In the genomic region with DNA sequence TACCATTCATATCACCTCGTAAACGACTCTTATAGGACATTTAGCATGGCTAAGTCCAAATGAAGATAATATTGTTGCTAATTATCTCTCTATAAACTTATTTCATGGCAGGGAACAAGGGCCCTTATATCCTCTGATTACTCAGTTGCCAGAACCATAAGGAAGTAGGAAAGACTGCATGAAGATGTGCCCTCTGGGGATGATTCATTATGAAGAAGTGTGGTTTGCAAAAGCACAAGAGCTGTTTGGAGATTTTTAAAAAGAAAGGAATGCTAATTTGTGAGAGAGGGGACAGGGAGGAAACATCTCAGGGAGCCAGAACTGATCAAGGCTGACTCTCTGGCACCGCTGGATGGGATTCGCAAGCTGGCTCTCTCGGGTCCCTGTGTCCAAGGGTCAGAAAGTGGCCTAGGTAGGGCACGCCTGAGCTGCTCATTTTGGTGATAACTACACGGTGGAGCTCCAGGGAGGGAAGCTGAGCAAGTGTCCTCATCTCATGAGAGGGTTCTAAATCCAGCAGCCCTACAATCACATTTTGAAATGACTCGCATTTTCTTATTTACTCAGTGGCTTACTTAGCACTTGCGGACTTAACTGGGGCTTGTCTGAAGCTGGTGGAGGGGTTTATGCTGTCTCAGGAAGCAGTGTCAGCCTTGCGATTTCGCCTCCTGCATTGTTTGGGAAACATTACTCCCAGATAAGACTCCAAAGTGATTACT, we compare ENCODE assay signal across 15 cellular contexts.
DNase-seq lines count a peak whose midpoint lies in the region; TF ChIP-seq lines count a peak whose summit lies in the region.
"Had no signal": no experiment of that assay in that cellular context is flagged by ENCODE, and none has a peak within 500 bp of the region (broad histone marks: within the 10 kb centered on the region; RNA-seq: fewer than 3 reads in every experiment).

No MANE protein-coding gene starts in this region.

- TF ChIP-seq CTCF in neural crest cell (conservative IDR thresholded peaks at IDR 0.05) = no peak

- H3K4me3 ChIP-seq in MG63 = no peak overlapping the region
- H3K4me3 ChIP-seq in CD8-positive, alpha-beta memory T cell (ENCODE audit: low read length) = no peak overlapping the region
- H3K4me3 ChIP-seq: esophagus muscularis mucosa, right atrium auricular region, suprapubic skin had no signal

- H3K4me1 Mint-ChIP-seq in neural crest cell = peaks cover 4% of the 10 kb centered on the region
- peaks cover 1 to 8% (median 4%) of the 10 kb centered on the region in 3 donors for H3K4me1 Mint-ChIP-seq in CD8-positive, alpha-beta memory T cell

- peaks cover 2% of the 10 kb centered on the region for H3K27me3 Mint-ChIP-seq in neural crest cell (ENCODE audit: low read depth)
- H3K27me3 Mint-ChIP-seq in CD8-positive, alpha-beta memory T cell = peaks cover 8 to 31% of the 10 kb centered on the region in 2 donors

- no peak overlapping the region for H3K4me3 Mint-ChIP-seq in neural crest cell
- H3K4me3 Mint-ChIP-seq in CD8-positive, alpha-beta memory T cell = no peak overlapping the region
- H3K4me3 Mint-ChIP-seq: activated B cell treated with CpG ODN at 0.5 μM for 24 hours; CD8-positive, alpha-beta T cell had no signal

- DNase-seq in ELR (ENCODE audit: low read depth) (peak; percentile 70), MG63 (peak; percentile 34), epidermal melanocyte (ENCODE audit: insufficient read length, low spot score) (peak; percentile 80), neural crest cell (ENCODE audit: low read depth, low spot score) (no peak), HEK293T (ENCODE audit: extremely low spot score) (no peak), SK-N-DZ (ENCODE audit: low spot score) (no peak)
- DNase-seq in CD8-positive, alpha-beta memory T cell = no peak
- DNase-seq: activated B cell treated with CpG ODN at 0.5 μM for 24 hours; caudate nucleus; CD8-positive, alpha-beta T cell; NCI-H526; SK-N-SH had no signal

- H3K9me3 Mint-ChIP-seq in neural crest cell = peaks cover 3% of the 10 kb centered on the region
- H3K9me3 Mint-ChIP-seq in CD8-positive, alpha-beta memory T cell = peaks cover 0 to 15% (median 0%) of the 10 kb centered on the region in 5 donors

- POLR2A ChIA-PET in HEK293T (lab: Yijun Ruan, JAX) = no interaction called here
- POLR2A ChIA-PET in CD8-positive, alpha-beta memory T cell (lab: Charles Lee) = no interaction called here

- H3K36me3 Mint-ChIP-seq in neural crest cell (ENCODE audit: low read depth) = no peaks in the 10 kb centered on the region
- H3K36me3 Mint-ChIP-seq in CD8-positive, alpha-beta memory T cell = peaks cover 0 to 10% (median 0%) of the 10 kb centered on the region in 3 donors
- H3K36me3 Mint-ChIP-seq: CD8-positive, alpha-beta T cell had no signal

- no peak overlapping the region for H3K27ac ChIP-seq in CD8-positive, alpha-beta memory T cell (ENCODE audit: low read depth, low read length)
- H3K27ac ChIP-seq: esophagus muscularis mucosa, right atrium auricular region, suprapubic skin had no signal

- no peaks in the 10 kb centered on the region for H3K9me3 ChIP-seq in MG63
- no peaks in the 10 kb centered on the region for H3K9me3 ChIP-seq in CD8-positive, alpha-beta memory T cell (ENCODE audit: low read length)
- H3K9me3 ChIP-seq: SK-N-SH, suprapubic skin had no signal

- no peaks in the 10 kb centered on the region for H3K36me3 ChIP-seq in MG63
- H3K36me3 ChIP-seq in CD8-positive, alpha-beta memory T cell (ENCODE audit: insufficient read depth, low read length) = no peaks in the 10 kb centered on the region
- H3K36me3 ChIP-seq: esophagus muscularis mucosa, right atrium auricular region, suprapubic skin had no signal

- peaks cover 5% of the 10 kb centered on the region for H3K4me1 ChIP-seq in CD8-positive, alpha-beta memory T cell (ENCODE audit: insufficient read depth, low read length)
- H3K4me1 ChIP-seq: esophagus muscularis mucosa, right atrium auricular region, suprapubic skin had no signal

- CTCF ChIA-PET in HEK293T (lab: Yijun Ruan, JAX) = no interaction called here
- CTCF ChIA-PET in CD8-positive, alpha-beta memory T cell (lab: Charles Lee) = no interaction called here

- H3K27ac Mint-ChIP-seq in neural crest cell (ENCODE audit: unreplicated experiment) = peak overlapping the region; percentile 37
- no peak overlapping the region for H3K27ac Mint-ChIP-seq in CD8-positive, alpha-beta memory T cell
- H3K27ac Mint-ChIP-seq: activated B cell treated with CpG ODN at 0.5 μM for 24 hours; CD8-positive, alpha-beta T cell had no signal

- H3K27me3 ChIP-seq in MG63 = no peaks in the 10 kb centered on the region; the same call in none of the 2 replicates
- no peaks in the 10 kb centered on the region for H3K27me3 ChIP-seq in CD8-positive, alpha-beta memory T cell (ENCODE audit: insufficient read depth, low read length, poor library complexity, severe bottlenecking)
- H3K27me3 ChIP-seq: right atrium auricular region, suprapubic skin had no signal

TF ChIP-seq in HEK293T, 16 proteins besides CTCF, POLR2A, EP300 and RAD21:
- TF ChIP-seq FOXA1 (IDR thresholded peaks at IDR 0.05) (no peak), HDGF (IDR thresholded peaks at IDR 0.05; ENCODE audit: borderline replicate concordance) (no peak), FOXM1 (IDR thresholded peaks at IDR 0.05; ENCODE audit: borderline replicate concordance) (no peak)
- TF ChIP-seq, protein P1, sequence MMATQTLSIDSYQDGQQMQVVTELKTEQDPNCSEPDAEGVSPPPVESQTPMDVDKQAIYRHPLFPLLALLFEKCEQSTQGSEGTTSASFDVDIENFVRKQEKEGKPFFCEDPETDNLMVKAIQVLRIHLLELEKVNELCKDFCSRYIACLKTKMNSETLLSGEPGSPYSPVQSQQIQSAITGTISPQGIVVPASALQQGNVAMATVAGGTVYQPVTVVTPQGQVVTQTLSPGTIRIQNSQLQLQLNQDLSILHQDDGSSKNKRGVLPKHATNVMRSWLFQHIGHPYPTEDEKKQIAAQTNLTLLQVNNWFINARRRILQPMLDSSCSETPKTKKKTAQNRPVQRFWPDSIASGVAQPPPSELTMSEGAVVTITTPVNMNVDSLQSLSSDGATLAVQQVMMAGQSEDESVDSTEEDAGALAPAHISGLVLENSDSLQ (IDR thresholded peaks at IDR 0.05) = no peak

Comparison
In these comparisons a context has a peak if more than half of its experiments do, and no peak if none do; other contexts are left out.
1. DNase-seq: peak in ELR (single experiment), MG63 (single experiment) and epidermal melanocyte (single experiment); none in neural crest cell (single experiment), HEK293T (single experiment), CD8-positive, alpha-beta memory T cell (0 of 5) and SK-N-DZ (single experiment).